In the genomic region with DNA sequence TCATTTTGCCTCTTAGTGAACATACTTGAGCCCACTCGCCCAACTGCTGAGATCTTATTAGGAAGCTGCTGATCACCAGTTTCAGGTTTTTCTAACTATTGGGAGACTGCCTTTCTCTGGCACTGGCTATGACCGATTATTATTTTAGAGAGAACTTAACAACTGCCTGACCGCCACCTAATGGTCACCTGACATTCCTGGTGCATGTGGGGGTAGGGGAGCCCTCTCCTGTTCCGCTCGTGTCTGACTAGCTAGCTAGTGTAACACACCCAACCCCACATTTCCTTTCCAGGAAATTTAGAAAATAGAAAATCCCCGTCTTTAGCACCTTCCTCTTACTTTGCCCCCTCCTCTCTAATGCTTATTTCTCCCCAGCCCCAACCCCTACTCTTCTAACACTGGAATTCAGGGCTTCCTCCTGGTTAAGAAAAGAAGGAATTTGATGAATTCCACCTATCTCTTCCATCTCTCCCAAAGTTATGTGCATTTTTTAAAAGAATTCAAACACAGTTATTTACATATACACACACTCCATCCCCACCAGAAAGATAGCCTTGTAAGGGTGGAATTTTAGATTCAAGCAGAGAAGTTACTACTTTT, we compare ENCODE assay signal across 20 cellular contexts. TPM values are rescaled to one million over a fixed set of nuclear protein-coding genes. Genes with fewer than 3 reads are reported as not detected.
"Had no signal": no experiment of that assay in that cellular context is flagged by ENCODE, and none has a peak within 500 bp of the region (broad histone marks: within the 10 kb centered on the region; RNA-seq: fewer than 3 reads in every experiment).

No MANE protein-coding gene starts in this region.

- H3K9me3 ChIP-seq: gastrocnemius medialis, neutrophil, thyroid gland had no signal

- H3K27me3 ChIP-seq: ascending aorta, gastrocnemius medialis, heart right ventricle, thyroid gland, uterus had no signal

- H3K4me3 Mint-ChIP-seq: activated naive CD4-positive, alpha-beta T cell treated with anti-CD3 and anti-CD28 coated beads, Interleukin-2, amount 10 ng/mL, durations not matched to agents 7 days and 5 days; activated T-helper 17 cell treated with anti-CD3 and anti-CD28 coated beads, Interleukin-2, amount 50 U/mL, for 72 hours; memory B cell; natural killer cell; stimulated activated memory B cell treated with anti-CD40 and anti-IgM and Interleukin-4, amounts not matched to agents 10 μg/mL and 1 μg/mL and 100 μg/mL, for 72 hours; T-helper 2 cell treated with Interferon-gamma antibody and Interleukin-4, amounts not matched to agents 5 μg/mL and 100 μg/mL, for 36 hours had no signal

- H3K4me3 ChIP-seq: ascending aorta, gastrocnemius medialis, heart right ventricle, thyroid gland, uterus had no signal

- H3K36me3 Mint-ChIP-seq: activated naive CD4-positive, alpha-beta T cell treated with anti-CD3 and anti-CD28 coated beads, Interleukin-2, amount 10 ng/mL, durations not matched to agents 7 days and 5 days had no signal

- FAIRE-seq: bronchial epithelial cell had no signal

- H3K27ac Mint-ChIP-seq: activated naive CD4-positive, alpha-beta T cell treated with anti-CD3 and anti-CD28 coated beads, Interleukin-2, amount 10 ng/mL, durations not matched to agents 7 days and 5 days; activated T-helper 17 cell treated with anti-CD3 and anti-CD28 coated beads, Interleukin-2, amount 50 U/mL, for 72 hours; memory B cell; natural killer cell; stimulated activated memory B cell treated with anti-CD40 and anti-IgM and Interleukin-4, amounts not matched to agents 10 μg/mL and 1 μg/mL and 100 μg/mL, for 72 hours; T-helper 2 cell treated with Interferon-gamma antibody and Interleukin-4, amounts not matched to agents 5 μg/mL and 100 μg/mL, for 36 hours had no signal

- H3K4me1 ChIP-seq: ascending aorta, gastrocnemius medialis, heart right ventricle, thyroid gland, uterus had no signal

- ATAC-seq: activated CD4-positive, CD25-positive, alpha-beta regulatory T cell treated with anti-CD3 and anti-CD28 coated beads, Interleukin-2, amount 50 U/mL, for 24 hours; activated T-helper 17 cell treated with anti-CD3 and anti-CD28 coated beads, Interleukin-2, amount 50 U/mL, for 72 hours; gastrocnemius medialis; heart right ventricle; left ventricle myocardium superior; stimulated activated memory B cell treated with anti-CD40 and anti-IgM and Interleukin-4, amounts not matched to agents 10 μg/mL and 1 μg/mL and 100 μg/mL, for 72 hours had no signal

- H3K27ac ChIP-seq: ascending aorta, gastrocnemius medialis, heart right ventricle, neutrophil, thyroid gland, uterus had no signal

- DNase-seq: activated naive CD4-positive, alpha-beta T cell treated with anti-CD3 and anti-CD28 coated beads, Interleukin-2, amount 10 ng/mL, durations not matched to agents 7 days and 5 days; dermis blood vessel endothelial cell; gastrocnemius medialis; heart right ventricle; left ventricle myocardium superior; natural killer cell; retina; stimulated activated CD4-positive, alpha-beta T cell treated with anti-CD3 and anti-CD28 coated beads, Interleukin-2, amount 100 ng/mL, for 48 hours; uterus had no signal

- H3K4me1 Mint-ChIP-seq: activated T-helper 17 cell treated with anti-CD3 and anti-CD28 coated beads, Interleukin-2, amount 50 U/mL, for 72 hours; memory B cell; stimulated activated memory B cell treated with anti-CD40 and anti-IgM and Interleukin-4, amounts not matched to agents 10 μg/mL and 1 μg/mL and 100 μg/mL, for 72 hours had no signal

- H3K27me3 Mint-ChIP-seq: activated naive CD4-positive, alpha-beta T cell treated with anti-CD3 and anti-CD28 coated beads, Interleukin-2, amount 10 ng/mL, durations not matched to agents 7 days and 5 days; stimulated activated memory B cell treated with anti-CD40 and anti-IgM and Interleukin-4, amounts not matched to agents 10 μg/mL and 1 μg/mL and 100 μg/mL, for 72 hours had no signal

- H3K36me3 ChIP-seq: ascending aorta, gastrocnemius medialis, heart right ventricle, neutrophil, thyroid gland, uterus had no signal

RNA-seq across cellular contexts. Expression of a gene that starts 19.4 kb away (rescaled TPM):
- total RNA-seq: activated CD8-positive, alpha-beta memory T cell treated with anti-CD3 and anti-CD28 coated beads for 36 hours; activated T-helper 17 cell treated with anti-CD3 and anti-CD28 coated beads, Interleukin-2, amount 50 U/mL, for 72 hours; chondrocyte; dermis blood vessel endothelial cell; natural killer cell had no signal
